9 cellular contexts compared by ENCODE assay signal in the genomic region with DNA sequence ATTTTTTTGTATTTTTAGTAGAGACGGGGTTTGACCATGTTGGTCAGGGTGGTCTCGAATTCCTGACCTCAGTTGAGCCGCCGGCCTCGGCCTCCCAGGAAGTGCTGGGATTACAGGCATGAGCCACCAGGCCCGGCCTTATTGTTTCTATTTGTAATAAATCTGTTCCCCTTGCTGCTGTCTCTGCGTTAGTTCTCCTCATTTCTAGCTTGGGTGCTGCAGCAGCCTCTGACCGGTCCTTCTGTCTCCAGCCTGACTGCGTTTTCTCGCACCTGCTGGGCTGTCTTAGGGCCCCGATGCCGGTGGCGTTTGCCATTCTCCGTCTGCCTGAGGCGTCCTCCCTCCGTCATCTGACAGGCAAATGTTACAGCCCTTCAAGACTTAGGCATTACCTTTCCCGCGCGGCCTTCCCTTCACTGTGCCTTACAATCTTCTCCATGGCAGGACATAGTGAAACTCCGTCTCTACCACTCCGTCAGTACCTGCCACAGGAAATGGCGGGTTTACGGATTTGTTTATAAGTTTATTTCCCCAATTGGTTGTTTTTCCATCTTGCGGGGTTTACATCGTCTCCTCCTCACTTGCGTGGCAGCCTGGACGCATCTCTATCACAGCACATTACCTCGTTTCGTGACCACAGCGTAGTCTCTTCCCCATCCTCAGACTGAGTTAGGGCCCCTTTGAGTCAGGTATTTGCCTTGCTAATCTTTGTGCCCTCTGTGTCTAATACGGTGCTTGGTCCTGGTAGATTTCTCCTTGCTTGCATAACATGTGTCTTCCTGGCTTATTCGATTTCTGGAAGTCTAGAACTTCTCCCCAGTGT. TPM values are rescaled to one million over a fixed set of nuclear protein-coding genes. Genes with fewer than 3 reads are reported as not detected.
DNase-seq lines count a peak whose midpoint lies in the region; ATAC-seq and TF ChIP-seq lines count a peak whose summit lies in the region.
"Had no signal": no experiment of that assay in that cellular context is flagged by ENCODE, and none has a peak within 500 bp of the region (broad histone marks: within the 10 kb centered on the region; RNA-seq: fewer than 3 reads in every experiment).

No MANE protein-coding gene starts in this region.

- H3K4me1 Mint-ChIP-seq in CD8-positive, alpha-beta T cell (ENCODE audit: low read depth) = peaks cover 52% of the 10 kb centered on the region

- no peaks in the 10 kb centered on the region for H3K36me3 ChIP-seq in CD8-positive, alpha-beta T cell (ENCODE audit: insufficient read depth, low read length)
- no peaks in the 10 kb centered on the region for H3K36me3 ChIP-seq in MM.1S (replicated peaks; ENCODE audit: insufficient read depth, low read length)

- no peaks in the 10 kb centered on the region for H3F3A ChIP-seq in MM.1S (ENCODE audit: insufficient read depth, low read length)

- no peak for TF ChIP-seq CTCF in CD8-positive, alpha-beta T cell (IDR thresholded peaks at IDR 0.05)
- TF ChIP-seq CTCF in MM.1S (IDR thresholded peaks at IDR 0.05; ENCODE audit: low read length) (no peak), foreskin keratinocyte (conservative IDR thresholded peaks at IDR 0.05) (no peak)

- H3K27ac ChIP-seq in CD8-positive, alpha-beta T cell (ENCODE audit: low read depth, low read length) = no peak overlapping the region
- no peak overlapping the region for H3K27ac ChIP-seq in MM.1S (ENCODE audit: low read length)
- H3K27ac ChIP-seq in foreskin keratinocyte = no peak overlapping the region
- H3K27ac ChIP-seq: SK-N-MC had no signal

- H3K27ac Mint-ChIP-seq in CD8-positive, alpha-beta T cell = peak overlapping the region; percentile 95
- H3K27ac Mint-ChIP-seq: type B pancreatic cell had no signal

- peak; percentile 2 for ATAC-seq in CD8-positive, alpha-beta T cell
- ATAC-seq in GM19395 (IDR thresholded peaks at IDR 0.05; ENCODE audit: unreplicated experiment) = peak; percentile 21
- ATAC-seq in foreskin keratinocyte = peak; percentile 17

- H3K27me3 ChIP-seq in CD8-positive, alpha-beta T cell (ENCODE audit: insufficient read depth, low read length) = no peaks in the 10 kb centered on the region
- H3K27me3 ChIP-seq in MM.1S (replicated peaks; ENCODE audit: insufficient read depth, low read length) (no peaks in the 10 kb centered on the region), foreskin keratinocyte (peaks cover 6% of the 10 kb centered on the region)

- peak in 2 of 7 experiments; percentile 39 to 48 for DNase-seq in CD8-positive, alpha-beta T cell
- no peak for DNase-seq in MM.1S
- DNase-seq in foreskin keratinocyte = no peak
- DNase-seq in NCI-H446 treated with DMSO at 0.1 percent for 48 hours (lab: John Stamatoyannopoulos, UW) = no peak
- no peak for DNase-seq in A172 (ENCODE audit: low spot score)
- DNase-seq in NCI-H2029 treated with DMSO at 0.1 percent for 48 hours (lab: John Stamatoyannopoulos, UW) = no peak

- H3K9me3 Mint-ChIP-seq in CD8-positive, alpha-beta T cell = no peaks in the 10 kb centered on the region
- H3K9me3 Mint-ChIP-seq: type B pancreatic cell had no signal

- peaks cover 25% of the 10 kb centered on the region for H3K4me1 ChIP-seq in CD8-positive, alpha-beta T cell (ENCODE audit: insufficient read depth, low read length)
- H3K4me1 ChIP-seq in MM.1S (ENCODE audit: low read length) (peaks cover 10% of the 10 kb centered on the region), foreskin keratinocyte (no peaks in the 10 kb centered on the region)

- H3K79me2 ChIP-seq in MM.1S (ENCODE audit: low read length) = no peaks in the 10 kb centered on the region

- no peak overlapping the region for H2AFZ ChIP-seq in MM.1S (ENCODE audit: low read length)

- intact Hi-C loops in CD8-positive, alpha-beta T cell (cut with DNase I, micrococcal nuclease) = loop anchor here (1.0 to 5.0 kb wide), 9 partner anchors 120 to 429 kb away; partner anchors contain the start of gene GIMAP5 (in 1 of the 2)

- H3K4me3 Mint-ChIP-seq in CD8-positive, alpha-beta T cell = peak overlapping the region; percentile 99
- H3K4me3 Mint-ChIP-seq: type B pancreatic cell had no signal

- H4K20me1 ChIP-seq in MM.1S (ENCODE audit: insufficient read depth, low read length) = no peaks in the 10 kb centered on the region

- H3K9me3 ChIP-seq in CD8-positive, alpha-beta T cell (ENCODE audit: low read length) = no peaks in the 10 kb centered on the region
- no peaks in the 10 kb centered on the region for H3K9me3 ChIP-seq in MM.1S (replicated peaks; ENCODE audit: insufficient read depth, low read length)

- peak overlapping the region; percentile 1; the same call in 1 of the 2 replicates for H3K4me2 ChIP-seq in MM.1S (ENCODE audit: low read depth, low read length)

- H3K4me3 ChIP-seq in CD8-positive, alpha-beta T cell (ENCODE audit: low read depth, low read length) = no peak overlapping the region
- H3K4me3 ChIP-seq in MM.1S (ENCODE audit: low read length) = no peak overlapping the region
- H3K4me3 ChIP-seq: SK-N-MC had no signal

- POLR2A ChIA-PET in CD8-positive, alpha-beta T cell (lab: Charles Lee) = interaction anchor here (0.9 to 12.3 kb wide), 22 partner anchors 19 to 307 kb away, joined by 3 to 483 read pairs (median 6); partner anchors contain the start of genes GIMAP1, GIMAP2, GIMAP4 and GIMAP6

- H3K36me3 Mint-ChIP-seq in CD8-positive, alpha-beta T cell = peaks cover 18% of the 10 kb centered on the region
- H3K36me3 Mint-ChIP-seq: type B pancreatic cell had no signal

- CTCF ChIA-PET in CD8-positive, alpha-beta T cell (lab: Charles Lee) = interaction anchor here (0.7 to 12.2 kb wide), 48 partner anchors 8 to 333 kb away, joined by 3 to 192 read pairs (median 4); partner anchors contain the start of genes GIMAP1, GIMAP2, GIMAP4 and GIMAP5

- H3K27me3 Mint-ChIP-seq in CD8-positive, alpha-beta T cell (ENCODE audit: low read depth) = no peaks in the 10 kb centered on the region

- no peaks in the 10 kb centered on the region for H3K9me2 ChIP-seq in MM.1S (replicated peaks; ENCODE audit: insufficient read depth, low read length)

- H3K9ac ChIP-seq in MM.1S (ENCODE audit: low read length) = no peak overlapping the region

RNA-seq across cellular contexts. Expression of gene GIMAP8, which starts 2.3 kb away (rescaled TPM):
- 1 to 10 TPM; 2.0 to 2.5 TPM for total RNA-seq in CD8-positive, alpha-beta T cell
- total RNA-seq in foreskin keratinocyte = 0.07 TPM in 1 of 2 replicates, not detected in the other
- 0.01 and 0.02 TPM in 2 replicates for polyA plus RNA-seq in foreskin keratinocyte
- not detected in 2 replicates for total RNA-seq in A172 (2014; rRNA removed; shearing (Covaris generic))
